Comparison of ENCODE assay signal across 19 cellular contexts in the genomic region with DNA sequence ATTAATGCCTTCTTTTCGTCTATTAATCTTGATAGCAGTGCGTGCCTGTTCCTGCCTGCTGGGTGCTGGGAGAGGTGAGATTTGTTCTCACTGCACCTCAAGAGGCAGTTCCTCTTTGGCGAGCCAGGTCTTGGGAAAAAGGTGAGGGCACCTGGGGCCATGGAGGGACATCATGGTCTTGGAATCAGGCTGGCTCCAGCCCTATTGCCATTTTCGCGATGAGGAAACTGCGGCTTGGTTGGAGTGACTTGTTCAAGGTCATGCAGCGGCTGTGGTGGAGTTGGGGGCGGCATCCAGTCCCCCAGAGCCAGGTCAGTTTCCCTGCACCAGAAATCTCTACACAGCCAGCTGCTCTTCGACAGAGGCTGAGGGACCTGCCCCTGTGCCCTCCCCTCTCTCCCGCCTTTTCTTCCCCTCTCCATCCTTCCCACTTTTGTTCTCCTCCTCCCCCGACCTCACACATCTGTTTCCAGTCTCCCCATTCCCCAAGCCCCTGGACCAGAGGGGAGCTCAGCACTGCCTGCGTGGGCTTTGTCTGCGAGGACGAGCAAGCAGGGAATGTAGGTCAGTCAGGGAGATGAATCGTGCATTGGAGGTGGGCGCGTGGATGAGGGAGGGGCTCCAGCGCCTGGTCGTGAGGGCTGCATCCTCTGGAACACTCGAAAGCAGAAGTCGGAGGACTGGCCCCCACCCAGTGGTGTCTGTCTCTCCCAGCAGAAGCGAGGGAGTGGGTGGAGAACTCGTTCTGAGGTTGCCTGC.
"Had no signal": no experiment of that assay in that cellular context is flagged by ENCODE, and none has a peak within 500 bp of the region (broad histone marks: within the 10 kb centered on the region; RNA-seq: fewer than 3 reads in every experiment).

No MANE protein-coding gene starts in this region.

- ATAC-seq: activated CD4-positive, alpha-beta T cell treated with anti-CD3 and anti-CD28 coated beads for 36 hours; activated naive CD8-positive, alpha-beta T cell treated with anti-CD3 and anti-CD28 coated beads, Interleukin-2, amount 50 U/mL, for 24 hours; activated T-cell treated with anti-CD3 and anti-CD28 coated beads, Interleukin-2, amount 50 U/mL, for 72 hours; gastroesophageal sphincter; stimulated activated naive CD8-positive, alpha-beta T cell treated with anti-CD3 and anti-CD28 coated beads, Interleukin-15, amount 100 ng/mL, for 72 hours had no signal

- H3K36me3 ChIP-seq: gastroesophageal sphincter, neural progenitor cell, suprapubic skin, transverse colon, vagina had no signal

- H3K9me3 ChIP-seq: gastroesophageal sphincter, suprapubic skin, transverse colon, vagina had no signal

- H3K27ac ChIP-seq: coronary artery, epithelial cell of prostate, gastroesophageal sphincter, neural progenitor cell, suprapubic skin, transverse colon, vagina had no signal

- DNase-seq: activated B cell treated with CpG ODN at 0.5 μM for 24 hours; activated CD4-positive, alpha-beta T cell treated with anti-CD3 and anti-CD28 coated beads for 36 hours; activated CD4-positive, alpha-beta T cell treated with anti-CD3 and anti-CD28 coated beads, Interleukin-2, amount 50 U/mL, for 4 hours; activated CD8-positive, alpha-beta memory T cell treated with anti-CD3 and anti-CD28 coated beads, Interleukin-2, amount 50 U/mL, for 48 hours; activated gamma-delta T cell; activated naive CD4-positive, alpha-beta T cell treated with anti-CD3 and anti-CD28 coated beads, Interleukin-2, amount 50 U/mL, for 16 hours; activated naive CD8-positive, alpha-beta T cell treated with anti-CD3 and anti-CD28 coated beads, Interleukin-2, amount 50 U/mL, for 24 hours; activated T-cell treated with anti-CD3 and anti-CD28 coated beads, Interleukin-2, amount 50 U/mL, for 72 hours; cerebellar nuclear complex; stimulated activated CD4-positive, alpha-beta T cell treated with anti-CD3 and anti-CD28 coated beads, Interleukin-12 subunit alpha, Interleukin-12 subunit beta, amount 100 ng/mL, for 4 hours; stimulated activated naive CD8-positive, alpha-beta T cell treated with anti-CD3 and anti-CD28 coated beads, Interleukin-15, amount 100 ng/mL, for 72 hours; T1000; transverse colon had no signal

- H3K4me1 ChIP-seq: neural progenitor cell, suprapubic skin, vagina had no signal

- H3K27me3 ChIP-seq: vagina had no signal

- H3K4me3 ChIP-seq: coronary artery, gastroesophageal sphincter, neural progenitor cell, suprapubic skin, transverse colon, vagina had no signal
